Comparison of ENCODE assay signal across 1 cellular context in genomic region chr12:32253154-32253795, GRCh38.
A peak's percentile ranks its signal among the peaks of the same experiment; 100 is the strongest.
TF ChIP-seq lines count a peak whose summit lies in the region.

No MANE protein-coding gene starts in this region.

TF ChIP-seq in GM12878, 131 proteins besides CTCF, POLR2A, EP300 and RAD21 (continued from another document):
- TF ChIP-seq E4F1 (IDR thresholded peaks at IDR 0.05; ENCODE audit: borderline replicate concordance, partially characterized antibody) (no peak), JUNB (IDR thresholded peaks at IDR 0.05) (0 out of 2 replicates have a peak, but pooled peaks have one; percentile 37), SIN3A (IDR thresholded peaks at IDR 0.05; ENCODE audit: low read depth, low read length) (no peak), ZNF687 (IDR thresholded peaks at IDR 0.05) (no peak), RB1 (IDR thresholded peaks at IDR 0.05; ENCODE audit: borderline replicate concordance) (no peak)
